11 cellular contexts compared by ENCODE assay signal in the genomic region with DNA sequence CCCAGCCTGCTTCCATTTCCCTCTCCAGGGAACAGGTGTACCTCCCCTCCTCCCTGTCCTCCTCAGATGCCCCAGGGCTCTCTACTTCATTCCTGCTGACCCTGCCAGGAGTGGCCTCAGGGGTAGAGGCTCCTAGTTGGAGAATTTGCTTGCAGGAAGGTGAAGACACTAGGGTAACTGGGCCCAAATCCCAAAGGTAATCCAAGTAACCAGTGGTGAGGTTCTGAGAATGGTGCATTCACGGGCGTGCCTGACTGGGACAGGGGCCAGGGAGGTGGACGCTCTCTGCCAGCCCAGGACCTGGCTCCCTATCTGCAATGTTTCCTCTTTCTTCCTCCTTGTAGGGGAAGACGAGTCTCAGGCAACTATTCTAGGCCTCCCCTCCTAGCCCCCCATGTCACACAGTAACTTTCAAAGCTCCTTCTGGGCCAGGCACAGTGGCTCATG. TPM values are rescaled to one million over a fixed set of nuclear protein-coding genes. Genes with fewer than 3 reads are reported as not detected.
A peak's percentile ranks its signal among the peaks of the same experiment; 100 is the strongest.
DNase-seq lines count a peak whose midpoint lies in the region; ATAC-seq and TF ChIP-seq lines count a peak whose summit lies in the region.
"Had no signal": no experiment of that assay in that cellular context is flagged by ENCODE, and none has a peak within 500 bp of the region (broad histone marks: within the 10 kb centered on the region; RNA-seq: fewer than 3 reads in every experiment).

No MANE protein-coding gene starts in this region.

- H4K20me1 ChIP-seq in PC-3 (ENCODE audit: low read length) (peaks cover 3% of the 10 kb centered on the region; the same call in 1 of the 2 replicates), osteoblast (ENCODE audit: insufficient read depth, low read length) (peaks cover 51% of the 10 kb centered on the region)

- H3K4me2 ChIP-seq in PC-3 (ENCODE audit: low read length) (peak overlapping the region; percentile 98; the same call in 1 of the 2 replicates), osteoblast (ENCODE audit: insufficient read depth, low read length) (peak overlapping the region; percentile 97)

- DNase-seq in CD8-positive, alpha-beta memory T cell = no peak
- DNase-seq in PC-3 = no peak
- no peak for DNase-seq in epithelial cell of proximal tubule (ENCODE audit: low read depth)
- DNase-seq in osteoblast (ENCODE audit: insufficient read length, low spot score, missing footprints) = no peak
- no peak for DNase-seq in esophagus squamous epithelium (lab: John Stamatoyannopoulos, UW)
- no peak for DNase-seq in Calu3
- DNase-seq: erythroblast, left lung, NCI-H1105 had no signal

- CTCF ChIA-PET in CD8-positive, alpha-beta memory T cell (lab: Charles Lee) = no interaction called here
- CTCF ChIA-PET in PC-3 (lab: Charles Lee) (no interaction called here), Calu3 (lab: Charles Lee) (no interaction called here)

- H3K4me1 ChIP-seq in CD8-positive, alpha-beta memory T cell (ENCODE audit: insufficient read depth, low read length) = peaks cover 37% of the 10 kb centered on the region
- H3K4me1 ChIP-seq in PC-3 (ENCODE audit: insufficient read depth, low read length) = peaks cover 26% of the 10 kb centered on the region
- H3K4me1 ChIP-seq in osteoblast (ENCODE audit: insufficient read depth, low read length) = peaks cover 23% of the 10 kb centered on the region
- peaks cover 31 to 64% (median 35%) of the 10 kb centered on the region in 3 donors for H3K4me1 ChIP-seq in esophagus squamous epithelium

- no peaks in the 10 kb centered on the region for H3F3A ChIP-seq in PC-3 (ENCODE audit: low read length, unreplicated experiment)

- no peaks in the 10 kb centered on the region for H3K9me3 ChIP-seq in CD8-positive, alpha-beta memory T cell (ENCODE audit: low read length)
- H3K9me3 ChIP-seq in PC-3 (ENCODE audit: low read length) (no peaks in the 10 kb centered on the region), osteoblast (ENCODE audit: low read depth, low read length) (no peaks in the 10 kb centered on the region), esophagus squamous epithelium (no peaks in the 10 kb centered on the region)
- H3K9me3 ChIP-seq: left lung had no signal

- H3K27ac ChIP-seq in CD8-positive, alpha-beta memory T cell (ENCODE audit: low read depth, low read length) = no peak overlapping the region
- H3K27ac ChIP-seq in PC-3 (ENCODE audit: low read length) = no peak overlapping the region
- no peak overlapping the region for H3K27ac ChIP-seq in osteoblast (ENCODE audit: low read depth, low read length)
- no peak overlapping the region for H3K27ac ChIP-seq in esophagus squamous epithelium
- H3K27ac ChIP-seq: left lung had no signal

- no peaks in the 10 kb centered on the region for H3K9me2 ChIP-seq in PC-3 (replicated peaks; ENCODE audit: low read length)

- H3K9me3 Mint-ChIP-seq in CD8-positive, alpha-beta memory T cell = no peaks in the 10 kb centered on the region
- H3K9me3 Mint-ChIP-seq in Calu3 (ENCODE audit: low read depth, unreplicated experiment) = no peaks in the 10 kb centered on the region

- peak overlapping the region in 6 of 7 donors; percentile 8 to 99 (median 44) for H3K4me3 Mint-ChIP-seq in CD8-positive, alpha-beta memory T cell
- no peak overlapping the region for H3K4me3 Mint-ChIP-seq in Calu3 (ENCODE audit: low read depth, unreplicated experiment)

- peak overlapping the region in 3 of 8 donors; percentile 43 to 61 (median 46) for H3K27ac Mint-ChIP-seq in CD8-positive, alpha-beta memory T cell
- H3K27ac Mint-ChIP-seq in Calu3 (ENCODE audit: unreplicated experiment) = no peak overlapping the region

- H3K79me2 ChIP-seq in PC-3 (ENCODE audit: low read length) (peaks cover 28% of the 10 kb centered on the region), osteoblast (ENCODE audit: insufficient read depth, low read length) (peaks cover 33% of the 10 kb centered on the region)

- TF ChIP-seq CTCF in PC-3 (conservative IDR thresholded peaks at IDR 0.05; ENCODE audit: low read depth, low read length) = no peak
- no peak for TF ChIP-seq CTCF in epithelial cell of proximal tubule (conservative IDR thresholded peaks at IDR 0.05; ENCODE audit: low read depth, low read length)
- TF ChIP-seq CTCF in osteoblast (IDR thresholded peaks at IDR 0.05; ENCODE audit: extremely low read depth, low read depth, low read length) = no peak
- TF ChIP-seq CTCF in esophagus squamous epithelium (IDR thresholded peaks at IDR 0.05) = no peak
- TF ChIP-seq CTCF in Calu3 (IDR thresholded peaks at IDR 0.05; ENCODE audit: unreplicated experiment) = no peak

- BruUV-seq in PC-3 (replicated peaks; lab: Mats Ljungman, UMichigan) (no TSS peak), Calu3 (replicated peaks; lab: Mats Ljungman, UMichigan) (no TSS peak)

- 39 to 65% methylated on average over 4 of the region's 4 CpGs for WGBS in esophagus squamous epithelium, 2 donors

- H3K4me3 ChIP-seq in CD8-positive, alpha-beta memory T cell (ENCODE audit: low read length) = no peak overlapping the region
- H3K4me3 ChIP-seq in PC-3 (ENCODE audit: low read length) = no peak overlapping the region
- peak overlapping the region; percentile 84 for H3K4me3 ChIP-seq in epithelial cell of proximal tubule (ENCODE audit: low read depth, low read length)
- peak overlapping the region; percentile 97 for H3K4me3 ChIP-seq in osteoblast (ENCODE audit: insufficient read depth, low read length)
- peak overlapping the region in 2 of 4 donors; percentile 90 to 91 for H3K4me3 ChIP-seq in esophagus squamous epithelium

- no peaks in the 10 kb centered on the region for H3K27me3 ChIP-seq in CD8-positive, alpha-beta memory T cell (ENCODE audit: insufficient read depth, low read length, poor library complexity, severe bottlenecking)
- H3K27me3 ChIP-seq in PC-3 (ENCODE audit: low read length) (no peaks in the 10 kb centered on the region), osteoblast (ENCODE audit: insufficient read depth, low read length) (no peaks in the 10 kb centered on the region), esophagus squamous epithelium (no peaks in the 10 kb centered on the region)

- no peak for TF ChIP-seq POLR2A in esophagus squamous epithelium (IDR thresholded peaks at IDR 0.05)

- peaks cover 0 to 71% (median 4%) of the 10 kb centered on the region in 3 donors for H3K36me3 Mint-ChIP-seq in CD8-positive, alpha-beta memory T cell
- peaks cover 45% of the 10 kb centered on the region for H3K36me3 Mint-ChIP-seq in Calu3 (ENCODE audit: insufficient read depth, unreplicated experiment)

- intact Hi-C loops in PC-3 (cut with micrococcal nuclease) (no loop called here), esophagus squamous epithelium (cut with DNase I) (no loop called here), Calu3 (cut with micrococcal nuclease; ENCODE audit: unreplicated experiment) (loop anchor here (5.0 kb wide), 1 partner anchor 39 kb away; a partner anchor contains a TSS)

- H3K9ac ChIP-seq in PC-3 (ENCODE audit: low read length) = no peak overlapping the region

- POLR2A ChIA-PET in CD8-positive, alpha-beta memory T cell (lab: Charles Lee) = no interaction called here
- POLR2A ChIA-PET in PC-3 (lab: Charles Lee; ENCODE audit: unreplicated experiment) = no interaction called here

- peaks cover 34 to 55% (median 44%) of the 10 kb centered on the region in 3 donors for H3K4me1 Mint-ChIP-seq in CD8-positive, alpha-beta memory T cell
- H3K4me1 Mint-ChIP-seq in Calu3 (ENCODE audit: low read depth, unreplicated experiment) = peaks cover 16% of the 10 kb centered on the region

- ATAC-seq in PC-3 (no peak), HG03520 (IDR thresholded peaks at IDR 0.05; ENCODE audit: unreplicated experiment) (no peak), GM19395 (IDR thresholded peaks at IDR 0.05; ENCODE audit: unreplicated experiment) (no peak)
- ATAC-seq: left lung had no signal

- peaks cover 9% of the 10 kb centered on the region for H3K36me3 ChIP-seq in CD8-positive, alpha-beta memory T cell (ENCODE audit: insufficient read depth, low read length)
- H3K36me3 ChIP-seq in PC-3 (ENCODE audit: low read depth, low read length) = 0 out of 2 replicates have a peak, but pooled peaks cover 4% of the 10 kb centered on the region
- H3K36me3 ChIP-seq in osteoblast (ENCODE audit: insufficient read depth, low read length) = peaks cover 33% of the 10 kb centered on the region
- H3K36me3 ChIP-seq in esophagus squamous epithelium = peaks cover 13 to 52% (median 17%) of the 10 kb centered on the region in 3 donors

- H3K27me3 Mint-ChIP-seq in CD8-positive, alpha-beta memory T cell = no peaks in the 10 kb centered on the region
- no peaks in the 10 kb centered on the region for H3K27me3 Mint-ChIP-seq in Calu3 (ENCODE audit: unreplicated experiment)

- no peak overlapping the region for H2AFZ ChIP-seq in PC-3 (ENCODE audit: low read length)
- H2AFZ ChIP-seq in osteoblast (ENCODE audit: low read length) = no peak overlapping the region

RNA-seq across cellular contexts. Expression of a gene that starts 2.9 kb away (rescaled TPM):
- total RNA-seq in CD8-positive, alpha-beta memory T cell = 10 to 100 TPM; 17.7 to 18.1 TPM
- polyA plus RNA-seq in CD8-positive, alpha-beta memory T cell = 22.4 TPM
- total RNA-seq in PC-3 (2014; rRNA removed) (9.5 and 13.5 TPM in 2 replicates), epithelial cell of proximal tubule (15.1 and 17.9 TPM in 2 replicates), osteoblast (10.6 and 12.3 TPM in 2 replicates), esophagus squamous epithelium (10 to 100 TPM; 23.6 to 68.6 (median 28.2) TPM), Calu3 (2022) (18.1 and 20.5 TPM in 2 replicates)

RNA-seq across cellular contexts. Expression of a gene that starts 39.5 kb away (rescaled TPM):
- total RNA-seq in CD8-positive, alpha-beta memory T cell = 10 to 100 TPM; 16.6 to 17.8 TPM
- 27.1 TPM for polyA plus RNA-seq in CD8-positive, alpha-beta memory T cell
- total RNA-seq in PC-3 (2014; rRNA removed) = 9.5 and 12.4 TPM in 2 replicates
- 6.3 and 9.2 TPM in 2 replicates for total RNA-seq in epithelial cell of proximal tubule
- total RNA-seq in osteoblast = 21.0 and 21.8 TPM in 2 replicates
- total RNA-seq in esophagus squamous epithelium = 10 to 100 TPM in 3 of 4 donors, 1 to 10 TPM in 1; 5.6 to 21.0 (median 13.4) TPM
- 14.9 and 16.1 TPM in 2 replicates for total RNA-seq in Calu3 (2022)

Comparison
In these comparisons a context has a peak if more than half of its experiments do, and no peak if none do; other contexts are left out.
1. H3K4me3 ChIP-seq: peak in epithelial cell of proximal tubule (single experiment) and osteoblast (single experiment); none in CD8-positive, alpha-beta memory T cell (single experiment) and PC-3 (single experiment).